ENCODE assay signal across 8 cellular contexts in genomic region chr12:57046947-57047890, GRCh38. TPM values are rescaled to one million over a fixed set of nuclear protein-coding genes. Genes with fewer than 3 reads are reported as not detected.
DNase-seq lines count a peak whose midpoint lies in the region; ATAC-seq, FAIRE-seq and TF ChIP-seq lines count a peak whose summit lies in the region.
"Had no signal": no experiment of that assay in that cellular context is flagged by ENCODE, and none has a peak within 500 bp of the region (broad histone marks: within the 10 kb centered on the region; RNA-seq: fewer than 3 reads in every experiment).

No MANE protein-coding gene starts in this region.

- TF ChIP-seq POLR2A in Peyer's patch (IDR thresholded peaks at IDR 0.05), result no peak

- H3K27me3 ChIP-seq in Peyer's patch, result no peaks in the 10 kb centered on the region
- H3K27me3 ChIP-seq in effector memory CD4-positive, alpha-beta T cell (replicated peaks; ENCODE audit: control insufficient read depth, insufficient read depth, low read length, poor library complexity, severe bottlenecking), result no peaks in the 10 kb centered on the region

- H3K36me3 Mint-ChIP-seq in endothelial cell (ENCODE audit: low read depth, unreplicated experiment), result peaks cover 3% of the 10 kb centered on the region

- H3K4me1 ChIP-seq in Peyer's patch, result peaks cover 0 to 22% (median 3%) of the 10 kb centered on the region in 4 donors
- peaks cover 3% of the 10 kb centered on the region for H3K4me1 ChIP-seq in effector memory CD4-positive, alpha-beta T cell (ENCODE audit: control insufficient read depth, insufficient read depth, low read length, poor library complexity, severe bottlenecking)

- no peak overlapping the region for H3K27ac Mint-ChIP-seq in endothelial cell (ENCODE audit: unreplicated experiment)

- H3K4me3 ChIP-seq in Peyer's patch, result peak overlapping the region in 3 of 4 donors; percentile 18 to 58 (median 55)
- no peak overlapping the region for H3K4me3 ChIP-seq in effector memory CD4-positive, alpha-beta T cell (ENCODE audit: insufficient read depth, low read depth, low read length, poor library complexity, severe bottlenecking)

- peak overlapping the region in 3 of 4 donors; percentile 15 to 46 (median 36) for H3K27ac ChIP-seq in Peyer's patch
- no peak overlapping the region for H3K27ac ChIP-seq in effector memory CD4-positive, alpha-beta T cell (ENCODE audit: insufficient read depth, low read length, poor library complexity, severe bottlenecking)

- no peak for ATAC-seq in GM18519 (IDR thresholded peaks at IDR 0.05; ENCODE audit: low FRiP score, unreplicated experiment)

- H3K27me3 Mint-ChIP-seq in endothelial cell (ENCODE audit: unreplicated experiment), result peaks cover 5% of the 10 kb centered on the region

- H3K4me3 Mint-ChIP-seq in endothelial cell (ENCODE audit: unreplicated experiment), result no peak overlapping the region

- TF ChIP-seq CTCF in Peyer's patch (IDR thresholded peaks at IDR 0.05), result no peak
- TF ChIP-seq CTCF in endothelial cell (IDR thresholded peaks at IDR 0.05; ENCODE audit: unreplicated experiment), result no peak

- peak; percentile 58 for FAIRE-seq in GM19239 (lab: Jason Lieb, UNC)

- DNase-seq in GM19239 (ENCODE audit: insufficient read length, low spot score) (no peak), Peyer's patch (no peak), endothelial cell (ENCODE audit: low spot score) (no peak)
- DNase-seq in activated naive CD8-positive, alpha-beta T cell treated with anti-CD3 and anti-CD28 coated beads, Interleukin-2, amount 50 U/mL, for 16 hours (ENCODE audit: low read depth, low spot score), result peak; percentile 7
- peak; percentile 40 to 58 (median 43) for DNase-seq in stimulated activated CD4-positive, alpha-beta T cell treated with anti-CD3 and anti-CD28 coated beads, TNF-alpha, amount 100 ng/mL, for 48 hours (ENCODE audit: low read depth in 3 of 3)
- no peak for DNase-seq in effector memory CD4-positive, alpha-beta T cell

- no peaks in the 10 kb centered on the region for H3K9me3 Mint-ChIP-seq in endothelial cell (ENCODE audit: unreplicated experiment)

- H3K4me1 Mint-ChIP-seq in endothelial cell (ENCODE audit: unreplicated experiment), result peaks cover 15% of the 10 kb centered on the region

- H3K9me3 ChIP-seq in Peyer's patch, result no peaks in the 10 kb centered on the region
- no peaks in the 10 kb centered on the region for H3K9me3 ChIP-seq in effector memory CD4-positive, alpha-beta T cell (ENCODE audit: control insufficient read depth, low read length)

- H3K36me3 ChIP-seq in Peyer's patch, result peaks cover 0 to 48% (median 0%) of the 10 kb centered on the region in 3 donors
- H3K36me3 ChIP-seq in effector memory CD4-positive, alpha-beta T cell (ENCODE audit: control insufficient read depth, insufficient read depth, low read length), result no peaks in the 10 kb centered on the region

RNA-seq across cellular contexts. Expression of gene MYO1A, which starts 2.7 kb away (rescaled TPM):
- 1,000 to 10,000 TPM in 1 of 4 donors, 100 to 1,000 TPM in 2, 10 to 100 TPM in 1; 94.1 to 1,001 (median 802) TPM for total RNA-seq in Peyer's patch
- total RNA-seq in endothelial cell (ENCODE audit: unreplicated experiment), result 0.36 TPM

RNA-seq across cellular contexts. Expression of gene TAC3, which starts 30.9 kb away (rescaled TPM):
- 10 to 100 TPM in 1 of 4 donors, 1 to 10 TPM in 2, not detected in 1; 9.6 to 13.8 (median 9.9) TPM for total RNA-seq in Peyer's patch
- total RNA-seq in endothelial cell (ENCODE audit: unreplicated experiment), result 18.0 TPM
- total RNA-seq: MCF 10A had no signal

RNA-seq across cellular contexts. Expression of gene NEMP1, which starts 31.4 kb away (rescaled TPM):
- total RNA-seq in Peyer's patch, result 10 to 100 TPM in 1 of 4 donors, 1 to 10 TPM in 3; 4.6 to 11.6 (median 5.7) TPM
- total RNA-seq in endothelial cell (ENCODE audit: unreplicated experiment), result 17.6 TPM

RNA-seq across cellular contexts. Expression of gene ZBTB39, which starts 40.9 kb away (rescaled TPM):
- total RNA-seq in Peyer's patch (1 to 10 TPM; 3.2 to 9.1 (median 5.5) TPM), endothelial cell (ENCODE audit: unreplicated experiment) (23.9 TPM)

RNA-seq across cellular contexts. Expression of gene NAB2, which starts 41.7 kb away (rescaled TPM):
- total RNA-seq in Peyer's patch, result 10 to 100 TPM in 2 of 4 donors, 1 to 10 TPM in 2; 7.4 to 17.0 (median 10.3) TPM
- total RNA-seq in endothelial cell (ENCODE audit: unreplicated experiment), result 14.0 TPM

Comparison
In these comparisons a context has a peak if more than half of its experiments do, and no peak if none do; other contexts are left out.
1. DNase-seq: peak in activated naive CD8-positive, alpha-beta T cell treated with anti-CD3 and anti-CD28 coated beads, Interleukin-2, amount 50 U/mL, for 16 hours (single experiment) and stimulated activated CD4-positive, alpha-beta T cell treated with anti-CD3 and anti-CD28 coated beads, TNF-alpha, amount 100 ng/mL, for 48 hours (3 of 3); none in GM19239 (single experiment), Peyer's patch (0 of 3), endothelial cell (single experiment) and effector memory CD4-positive, alpha-beta T cell (0 of 3).
2. RNA of gene MYO1A, which starts 2.7 kb away (total RNA-seq): 94.1 to 1,001 TPM in Peyer's patch; 0.36 TPM in endothelial cell (single experiment); every median in the first group is over 10 times any median in the second.